In genomic region chr18:10515456-10515855, GRCh38 we compare ENCODE assay signal across 1 cellular context.
TF ChIP-seq lines count a peak whose summit lies in the region.

No MANE protein-coding gene starts in this region.

TF ChIP-seq in SK-N-SH, 30 proteins besides CTCF, POLR2A, EP300 and RAD21 (continued from another document):
- TF ChIP-seq IRF3 (IDR thresholded peaks at IDR 0.05; ENCODE audit: low read depth, low read length) (no peak), FOSL2 (IDR thresholded peaks at IDR 0.05; ENCODE audit: borderline replicate concordance, low read depth) (no peak), NRF1 (IDR thresholded peaks at IDR 0.05; ENCODE audit: low read depth, low read length) (no peak), MAX (IDR thresholded peaks at IDR 0.05; ENCODE audit: low read depth) (no peak), SMC3 (IDR thresholded peaks at IDR 0.05; ENCODE audit: low read depth, low read length) (no peak), GABPA (IDR thresholded peaks at IDR 0.05; ENCODE audit: low read depth) (no peak), EZH2phosphoT487 (IDR thresholded peaks at IDR 0.05; ENCODE audit: borderline replicate concordance, low read depth) (no peak), SIN3A (IDR thresholded peaks at IDR 0.05; ENCODE audit: borderline replicate concordance, low read depth, low read length) (no peak), JUND (IDR thresholded peaks at IDR 0.05) (no peak)
